Comparison of ENCODE assay signal across 25 cellular contexts in the genomic region with DNA sequence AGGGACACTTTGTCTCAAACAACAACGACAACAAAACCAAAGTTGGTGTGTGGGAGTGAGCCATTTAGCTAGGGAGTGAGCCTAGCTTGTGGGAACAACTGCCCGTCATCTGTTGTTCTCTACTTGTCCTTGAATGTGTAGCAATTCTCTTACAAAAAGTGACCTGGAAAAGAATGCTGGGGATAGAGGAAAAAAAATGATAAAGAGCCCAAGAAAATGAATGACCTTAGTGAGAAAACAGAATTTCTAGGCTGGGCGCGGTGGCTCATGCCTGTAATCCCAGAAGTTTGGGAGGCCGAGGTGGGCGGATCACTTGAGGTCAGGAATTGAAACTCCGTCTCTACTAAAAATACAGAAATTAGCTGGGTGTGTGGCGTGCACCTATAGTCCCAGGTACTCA. TPM values are rescaled to one million over a fixed set of nuclear protein-coding genes. Genes with fewer than 3 reads are reported as not detected.
DNase-seq lines count a peak whose midpoint lies in the region; ATAC-seq and TF ChIP-seq lines count a peak whose summit lies in the region.
"Had no signal": no experiment of that assay in that cellular context is flagged by ENCODE, and none has a peak within 500 bp of the region (broad histone marks: within the 10 kb centered on the region; RNA-seq: fewer than 3 reads in every experiment).

No MANE protein-coding gene starts in this region.

- H3K9me3 ChIP-seq in CD4-positive, alpha-beta memory T cell (ENCODE audit: control insufficient read depth in 1 of 2, low read length in 2 of 2) = no peaks in the 10 kb centered on the region
- H3K9me3 ChIP-seq in T-helper 17 cell (ENCODE audit: control insufficient read depth, low read length, poor library complexity, severe bottlenecking) = no peaks in the 10 kb centered on the region
- H3K9me3 ChIP-seq: HAP-1, SJSA1 had no signal

- H3K4me1 ChIP-seq in CD4-positive, alpha-beta memory T cell (ENCODE audit: insufficient read depth, low read length) = peaks cover 59% of the 10 kb centered on the region
- H3K4me1 ChIP-seq in foreskin keratinocyte = no peaks in the 10 kb centered on the region
- H3K4me1 ChIP-seq: HAP-1 had no signal

- CTCF ChIA-PET in activated CD4-positive, alpha-beta T cell treated with anti-CD3 and anti-CD28 coated beads for 36 hours (lab: Charles Lee) = interaction anchor here (0.6 kb wide), 1 partner anchor 26 kb away, joined by 3 read pairs; no protein-coding TSS in a partner anchor
- CTCF ChIA-PET in CD4-positive, alpha-beta memory T cell (lab: Charles Lee; ENCODE audit: partially characterized antibody) = interaction anchor here (1.5 to 7.3 kb wide), 2 partner anchors 18 to 63 kb away, joined by 4 to 77 read pairs; a partner anchor contains a TSS

- H3K27ac ChIP-seq in CD4-positive, alpha-beta memory T cell (ENCODE audit: low read depth, low read length) = no peak overlapping the region
- no peak overlapping the region for H3K27ac ChIP-seq in foreskin keratinocyte
- H3K27ac ChIP-seq: 22Rv1, SJSA1 had no signal

- peak overlapping the region; percentile 47 for H3K27ac Mint-ChIP-seq in activated CD4-positive, alpha-beta T cell treated with anti-CD3 and anti-CD28 coated beads for 36 hours
- H3K27ac Mint-ChIP-seq in CD4-positive, alpha-beta memory T cell = peak overlapping the region in 4 of 7 donors; percentile 6 to 55 (median 36)
- H3K27ac Mint-ChIP-seq in T-helper 17 cell = peak overlapping the region; percentile 53
- H3K27ac Mint-ChIP-seq in nephron progenitor cell = peak overlapping the region; percentile 72
- H3K27ac Mint-ChIP-seq: B cell had no signal

- intact Hi-C loops in activated CD4-positive, alpha-beta T cell treated with anti-CD3 and anti-CD28 coated beads for 36 hours (cut with DNase I, micrococcal nuclease) = no loop called here
- intact Hi-C loops in CD4-positive, alpha-beta memory T cell (cut with micrococcal nuclease) = no loop called here

- no peaks in the 10 kb centered on the region for H3K27me3 ChIP-seq in CD4-positive, alpha-beta memory T cell (ENCODE audit: insufficient read depth, low read length)
- H3K27me3 ChIP-seq in foreskin keratinocyte = no peaks in the 10 kb centered on the region
- H3K27me3 ChIP-seq: SJSA1 had no signal

- H3K4me3 Mint-ChIP-seq in activated CD4-positive, alpha-beta T cell treated with anti-CD3 and anti-CD28 coated beads for 36 hours = no peak overlapping the region
- H3K4me3 Mint-ChIP-seq in CD4-positive, alpha-beta memory T cell = no peak overlapping the region
- H3K4me3 Mint-ChIP-seq in T-helper 17 cell (no peak overlapping the region), nephron progenitor cell (no peak overlapping the region)
- H3K4me3 Mint-ChIP-seq: B cell had no signal

- POLR2A ChIA-PET in activated CD4-positive, alpha-beta T cell treated with anti-CD3 and anti-CD28 coated beads for 36 hours (lab: Charles Lee) = no interaction called here
- POLR2A ChIA-PET in CD4-positive, alpha-beta memory T cell (lab: Charles Lee; ENCODE audit: partially characterized antibody) = interaction anchor here (0.6 to 0.7 kb wide), 2 partner anchors 18 to 20 kb away, joined by 3 read pairs; a partner anchor contains a TSS

- DNase-seq in activated CD4-positive, alpha-beta T cell treated with anti-CD3 and anti-CD28 coated beads for 36 hours = no peak
- DNase-seq in activated CD4-positive, alpha-beta T cell treated with anti-CD3 and anti-CD28 coated beads, Interleukin-2, amount 50 U/mL, for 4 hours = no peak
- DNase-seq in CD4-positive, alpha-beta memory T cell = no peak
- no peak for DNase-seq in T-helper 17 cell
- DNase-seq in nephron progenitor cell = no peak
- DNase-seq in HuH-7 (ENCODE audit: low spot score) = no peak
- DNase-seq in omental fat pad (ENCODE audit: low spot score) = no peak
- DNase-seq in foreskin keratinocyte = no peak
- DNase-seq: COR-L47, DMS53, GOT3, IMR-90, KG1, MM.1S, NCI-H1417, NCI-H1694, NCI-H2029 treated with DMSO at 0.1 percent for 48 hours, NCI-H446 treated with DMSO at 0.1 percent for 48 hours, NCI-H526, Right ventricle myocardium superior, RPMI8226 had no signal

- no peak overlapping the region for H3K4me3 ChIP-seq in CD4-positive, alpha-beta memory T cell (ENCODE audit: low read length in 2 of 2)
- H3K4me3 ChIP-seq: HAP-1, SJSA1 had no signal

- peaks cover 26% of the 10 kb centered on the region for H3K36me3 ChIP-seq in CD4-positive, alpha-beta memory T cell (ENCODE audit: insufficient read depth, low read length)
- H3K36me3 ChIP-seq: SJSA1 had no signal

- TF ChIP-seq CTCF in nephron progenitor cell (IDR thresholded peaks at IDR 0.05) (no peak), omental fat pad (IDR thresholded peaks at IDR 0.05) (no peak), foreskin keratinocyte (conservative IDR thresholded peaks at IDR 0.05) (no peak)

- H3K4me1 Mint-ChIP-seq in activated CD4-positive, alpha-beta T cell treated with anti-CD3 and anti-CD28 coated beads for 36 hours = peaks cover 37% of the 10 kb centered on the region
- peaks cover 26 to 72% (median 46%) of the 10 kb centered on the region in 4 donors for H3K4me1 Mint-ChIP-seq in CD4-positive, alpha-beta memory T cell
- peaks cover 11% of the 10 kb centered on the region for H3K4me1 Mint-ChIP-seq in T-helper 17 cell
- H3K4me1 Mint-ChIP-seq in nephron progenitor cell = peaks cover 55% of the 10 kb centered on the region

- H3K9me3 Mint-ChIP-seq in activated CD4-positive, alpha-beta T cell treated with anti-CD3 and anti-CD28 coated beads for 36 hours (ENCODE audit: low read depth) = no peaks in the 10 kb centered on the region
- H3K9me3 Mint-ChIP-seq in CD4-positive, alpha-beta memory T cell = no peaks in the 10 kb centered on the region
- H3K9me3 Mint-ChIP-seq in nephron progenitor cell = peaks cover 44% of the 10 kb centered on the region

- H3K27me3 Mint-ChIP-seq in activated CD4-positive, alpha-beta T cell treated with anti-CD3 and anti-CD28 coated beads for 36 hours = no peaks in the 10 kb centered on the region
- no peaks in the 10 kb centered on the region for H3K27me3 Mint-ChIP-seq in CD4-positive, alpha-beta memory T cell
- H3K27me3 Mint-ChIP-seq in T-helper 17 cell (no peaks in the 10 kb centered on the region), nephron progenitor cell (ENCODE audit: low read depth, poor library complexity) (no peaks in the 10 kb centered on the region)
- H3K27me3 Mint-ChIP-seq: B cell had no signal

- ATAC-seq in activated CD4-positive, alpha-beta T cell treated with anti-CD3 and anti-CD28 coated beads for 36 hours = no peak
- no peak for ATAC-seq in T-helper 17 cell
- no peak for ATAC-seq in omental fat pad (ENCODE audit: low FRiP score)
- no peak for ATAC-seq in foreskin keratinocyte

- H3K36me3 Mint-ChIP-seq in activated CD4-positive, alpha-beta T cell treated with anti-CD3 and anti-CD28 coated beads for 36 hours (ENCODE audit: low read depth) = peaks cover 35% of the 10 kb centered on the region
- H3K36me3 Mint-ChIP-seq in CD4-positive, alpha-beta memory T cell = peaks cover 30 to 37% of the 10 kb centered on the region in 2 donors
- H3K36me3 Mint-ChIP-seq in T-helper 17 cell (ENCODE audit: low read depth) = no peaks in the 10 kb centered on the region
- H3K36me3 Mint-ChIP-seq in nephron progenitor cell (ENCODE audit: low read depth) = peaks cover 41% of the 10 kb centered on the region

RNA-seq across cellular contexts. Expression of a gene that starts 19.6 kb away (rescaled TPM):
- total RNA-seq in activated CD4-positive, alpha-beta T cell treated with anti-CD3 and anti-CD28 coated beads for 36 hours = 100 to 1,000 TPM; 183 to 233 TPM
- total RNA-seq in CD4-positive, alpha-beta memory T cell = 100 to 1,000 TPM; 174 to 178 TPM
- polyA plus RNA-seq in CD4-positive, alpha-beta memory T cell = 100 to 1,000 TPM; 112 to 244 TPM
- total RNA-seq in T-helper 17 cell (100 to 1,000 TPM; 150 to 163 TPM), omental fat pad (10 to 100 TPM; 13.9 to 19.2 (median 17.8) TPM), foreskin keratinocyte (7.5 and 16.3 TPM in 2 replicates)
- polyA plus RNA-seq in foreskin keratinocyte = 7.3 and 14.3 TPM in 2 replicates
